ENCODE assay signal across 24 cellular contexts in genomic region chr20:2544211-2544610, GRCh38. TPM values are rescaled to one million over a fixed set of nuclear protein-coding genes. Genes with fewer than 3 reads are reported as not detected.
DNase-seq lines count a peak whose midpoint lies in the region; ATAC-seq and TF ChIP-seq lines count a peak whose summit lies in the region.
"Had no signal": no experiment of that assay in that cellular context is flagged by ENCODE, and none has a peak within 500 bp of the region (broad histone marks: within the 10 kb centered on the region; RNA-seq: fewer than 3 reads in every experiment).

No MANE protein-coding gene starts in this region.

- in situ Hi-C loops in GM23248 (cut with MboI), result no loop called here

- no peak overlapping the region for H3K27ac ChIP-seq in GM23248
- H3K27ac ChIP-seq in PC-3 (ENCODE audit: low read length), result no peak overlapping the region
- H3K27ac ChIP-seq: 22Rv1, A549, C4-2B, HL-60 had no signal

- CTCF ChIA-PET in PC-3 (lab: Charles Lee), result interaction anchor here (0.7 kb wide), 1 partner anchor 102 kb away, joined by 3 read pairs; no protein-coding TSS in a partner anchor

- POLR2A ChIA-PET in PC-3 (lab: Charles Lee; ENCODE audit: unreplicated experiment), result interaction anchor here (0.6 kb wide), 1 partner anchor 11 kb away, joined by 5 read pairs; no protein-coding TSS in a partner anchor

- H3K9me3 ChIP-seq in GM23248 (ENCODE audit: low read depth) (no peaks in the 10 kb centered on the region), PC-3 (ENCODE audit: low read length) (no peaks in the 10 kb centered on the region)
- H3K9me3 ChIP-seq: A549 had no signal

- no peaks in the 10 kb centered on the region for H3F3A ChIP-seq in GM23248 (ENCODE audit: insufficient read depth)
- no peaks in the 10 kb centered on the region for H3F3A ChIP-seq in PC-3 (ENCODE audit: low read length, unreplicated experiment)

- H3K36me3 ChIP-seq in GM23248 (ENCODE audit: low read depth), result no peaks in the 10 kb centered on the region
- H3K36me3 ChIP-seq in PC-3 (ENCODE audit: low read depth, low read length), result no peaks in the 10 kb centered on the region

- no peaks in the 10 kb centered on the region for H3K79me2 ChIP-seq in GM23248 (ENCODE audit: insufficient read depth)
- H3K79me2 ChIP-seq in PC-3 (ENCODE audit: low read length), result no peaks in the 10 kb centered on the region

- intact Hi-C loops in PC-3 (cut with micrococcal nuclease), result no loop called here

- H3K27me3 ChIP-seq in GM23248 (replicated peaks; ENCODE audit: insufficient read depth) (peaks cover 74% of the 10 kb centered on the region), PC-3 (ENCODE audit: low read length) (peaks cover 82% of the 10 kb centered on the region)

- H3K4me1 ChIP-seq in GM23248 (ENCODE audit: insufficient read depth), result no peaks in the 10 kb centered on the region
- H3K4me1 ChIP-seq in PC-3 (ENCODE audit: insufficient read depth, low read length), result no peaks in the 10 kb centered on the region
- H3K4me1 ChIP-seq: A549 had no signal

- DNase-seq in GM23248, result peak; percentile 14
- peak; percentile 39 for DNase-seq in PC-3
- peak; percentile 12 for DNase-seq in epithelial cell of esophagus (ENCODE audit: low read depth)
- peak; percentile 42 for DNase-seq in fibroblast of peridontal ligament (ENCODE audit: extremely low read depth)
- no peak for DNase-seq in HuH-7.5 (ENCODE audit: low spot score)
- no peak for DNase-seq in COLO668 (lab: John Stamatoyannopoulos, UW; ENCODE audit: unreplicated experiment)
- no peak for DNase-seq in DMS 273 treated with DMSO at 0.1 percent for 48 hours (lab: John Stamatoyannopoulos, UW)
- DNase-seq: AML-193; CD4-positive, alpha-beta T cell; DND-41; EL; H9; KBM-7 had no signal

- TF ChIP-seq CTCF in PC-3 (conservative IDR thresholded peaks at IDR 0.05; ENCODE audit: low read depth, low read length) (no peak), epithelial cell of esophagus (IDR thresholded peaks at IDR 0.05; ENCODE audit: insufficient read depth, low read depth, low read length, missing control alignments) (no peak)

- no peak overlapping the region for H3K9ac ChIP-seq in GM23248
- no peak overlapping the region for H3K9ac ChIP-seq in PC-3 (ENCODE audit: low read length)

- 30 to 53% methylated on average over 1 of the region's 1 CpG for WGBS in GM23248 (ENCODE audit: low coverage in 1 of 2, low lambda C conversion rate in 2 of 2, missing lambda C conversion rate in 2 of 2), 2 experiments

- H3K4me2 ChIP-seq in GM23248 (ENCODE audit: unreplicated experiment) (no peak overlapping the region), PC-3 (ENCODE audit: low read length) (no peak overlapping the region)
- H3K4me2 ChIP-seq: A549 had no signal

- no peak for ATAC-seq in PC-3
- ATAC-seq in HG03460 (IDR thresholded peaks at IDR 0.05; ENCODE audit: unreplicated experiment), result no peak
- ATAC-seq: A549, GM12878 had no signal

- no peaks in the 10 kb centered on the region for H3K9me2 ChIP-seq in GM23248 (ENCODE audit: insufficient read depth)
- H3K9me2 ChIP-seq in PC-3 (replicated peaks; ENCODE audit: low read length), result no peaks in the 10 kb centered on the region

- H3K4me3 ChIP-seq in GM23248, result no peak overlapping the region
- H3K4me3 ChIP-seq in PC-3 (ENCODE audit: low read length), result no peak overlapping the region
- no peak overlapping the region for H3K4me3 ChIP-seq in epithelial cell of esophagus (ENCODE audit: low read length)
- H3K4me3 ChIP-seq: A549, GM12878 had no signal

- H4K20me1 ChIP-seq in GM23248 (ENCODE audit: insufficient read depth) (no peaks in the 10 kb centered on the region), PC-3 (ENCODE audit: low read length) (no peaks in the 10 kb centered on the region)

- H2AFZ ChIP-seq in GM23248 (no peak overlapping the region), PC-3 (ENCODE audit: low read length) (no peak overlapping the region)

- no TSS peak for BruUV-seq in PC-3 (replicated peaks; lab: Mats Ljungman, UMichigan)

RNA-seq across cellular contexts. Expression of gene TMC2, which starts 7.8 kb away (rescaled TPM):
- not detected in 2 replicates for total RNA-seq in GM23248 (2014; rRNA removed; shearing (Covaris generic))
- polyA plus RNA-seq in GM23248 (2016; fragmentation: Nextera tagmentation; extraction: Ambion mirVana), result not detected in 2 replicates
- total RNA-seq in PC-3 (2014; rRNA removed), result not detected in 2 replicates
- total RNA-seq: CD4-positive, alpha-beta T cell; G401; GM12878; H1; H9; HT1080 had no signal
- polyA plus RNA-seq: A549, BJ, H1, IgD-negative memory B cell had no signal

RNA-seq across cellular contexts. Expression of gene ZNF343, which starts 35.5 kb away (rescaled TPM):
- total RNA-seq in GM23248 (2014; rRNA removed; shearing (Covaris generic)), result 7.5 and 11.0 TPM in 2 replicates
- 7.0 and 8.1 TPM in 2 replicates for polyA plus RNA-seq in GM23248 (2016; fragmentation: Nextera tagmentation; extraction: Ambion mirVana)
- 7.7 and 8.2 TPM in 2 replicates for total RNA-seq in PC-3 (2014; rRNA removed)

Comparison
In these comparisons a context has a peak if more than half of its experiments do, and no peak if none do; other contexts are left out.
1. DNase-seq: peak in GM23248 (single experiment), PC-3 (single experiment), epithelial cell of esophagus (single experiment) and fibroblast of peridontal ligament (single experiment); none in HuH-7.5 (single experiment), COLO668 (single experiment) and DMS 273 treated with DMSO at 0.1 percent for 48 hours (single experiment).